Comparison of ENCODE assay signal across 17 cellular contexts in genomic region chr16:65489531-65490023, GRCh38.
"Had no signal": no experiment of that assay in that cellular context is flagged by ENCODE, and none has a peak within 500 bp of the region (broad histone marks: within the 10 kb centered on the region; RNA-seq: fewer than 3 reads in every experiment).

No MANE protein-coding gene starts in this region.

- DNase-seq: activated CD4-positive, alpha-beta memory T cell treated with anti-CD3 and anti-CD28 coated beads for 36 hours; activated CD4-positive, alpha-beta T cell treated with anti-CD3 and anti-CD28 coated beads for 1 hour; activated gamma-delta T cell treated with Interleukin-2 at 50 U/mL for 16 hours; activated naive CD8-positive, alpha-beta T cell treated with anti-CD3 and anti-CD28 coated beads for 36 hours; activated T-cell treated with anti-CD3 and anti-CD28 coated beads, Interleukin-2, amount 50 U/mL, for 48 hours; anterior cingulate cortex; left ventricle myocardium inferior; mesenchymal stem cell; posterior cingulate gyrus; small intestine; stimulated activated naive B cell treated with anti-CD40 and anti-IgM and Interleukin-4, amounts not matched to agents 10 μg/mL and 1 μg/mL and 100 μg/mL, for 72 hours; T-cell; T1000 had no signal

- H3K4me3 ChIP-seq: left ventricle myocardium inferior, right atrium auricular region, SJSA1, tibial nerve had no signal

- H3K27ac Mint-ChIP-seq: activated CD4-positive, alpha-beta memory T cell treated with anti-CD3 and anti-CD28 coated beads for 36 hours; activated naive CD8-positive, alpha-beta T cell treated with anti-CD3 and anti-CD28 coated beads for 36 hours; stimulated activated naive B cell treated with anti-CD40 and anti-IgM and Interleukin-4, amounts not matched to agents 10 μg/mL and 1 μg/mL and 100 μg/mL, for 72 hours; T-cell had no signal

- H3K27me3 ChIP-seq: right atrium auricular region, SJSA1, tibial nerve had no signal

- H3K36me3 ChIP-seq: left ventricle myocardium inferior, right atrium auricular region, SJSA1, tibial nerve had no signal

- H3K27me3 Mint-ChIP-seq: activated CD4-positive, alpha-beta memory T cell treated with anti-CD3 and anti-CD28 coated beads for 36 hours; activated naive CD8-positive, alpha-beta T cell treated with anti-CD3 and anti-CD28 coated beads for 36 hours; stimulated activated naive B cell treated with anti-CD40 and anti-IgM and Interleukin-4, amounts not matched to agents 10 μg/mL and 1 μg/mL and 100 μg/mL, for 72 hours; T-cell had no signal

- H3K4me3 Mint-ChIP-seq: activated CD4-positive, alpha-beta memory T cell treated with anti-CD3 and anti-CD28 coated beads for 36 hours; activated naive CD8-positive, alpha-beta T cell treated with anti-CD3 and anti-CD28 coated beads for 36 hours; neural crest cell; stimulated activated naive B cell treated with anti-CD40 and anti-IgM and Interleukin-4, amounts not matched to agents 10 μg/mL and 1 μg/mL and 100 μg/mL, for 72 hours; T-cell had no signal

- H3K4me1 Mint-ChIP-seq: activated naive CD8-positive, alpha-beta T cell treated with anti-CD3 and anti-CD28 coated beads for 36 hours; neural crest cell; stimulated activated naive B cell treated with anti-CD40 and anti-IgM and Interleukin-4, amounts not matched to agents 10 μg/mL and 1 μg/mL and 100 μg/mL, for 72 hours; T-cell had no signal

- H3K4me1 ChIP-seq: left ventricle myocardium inferior, right atrium auricular region, SJSA1, tibial nerve had no signal

- H3K9me3 ChIP-seq: left ventricle myocardium inferior, right atrium auricular region, SJSA1, tibial nerve had no signal

- H3K27ac ChIP-seq: left ventricle myocardium inferior, right atrium auricular region, SJSA1, tibial nerve had no signal

- H3K36me3 Mint-ChIP-seq: activated CD4-positive, alpha-beta memory T cell treated with anti-CD3 and anti-CD28 coated beads for 36 hours; activated naive CD8-positive, alpha-beta T cell treated with anti-CD3 and anti-CD28 coated beads for 36 hours; stimulated activated naive B cell treated with anti-CD40 and anti-IgM and Interleukin-4, amounts not matched to agents 10 μg/mL and 1 μg/mL and 100 μg/mL, for 72 hours; T-cell had no signal

- ATAC-seq: stimulated activated naive B cell treated with anti-CD40 and anti-IgM and Interleukin-4, amounts not matched to agents 10 μg/mL and 1 μg/mL and 100 μg/mL, for 72 hours; T-cell had no signal
